Comparison of ENCODE assay signal across 9 cellular contexts in genomic region chr11:77046060-77046501, GRCh38. TPM values are rescaled to one million over a fixed set of nuclear protein-coding genes. Genes with fewer than 3 reads are reported as not detected.
DNase-seq lines count a peak whose midpoint lies in the region; ATAC-seq, FAIRE-seq and TF ChIP-seq lines count a peak whose summit lies in the region.
"Had no signal": no experiment of that assay in that cellular context is flagged by ENCODE, and none has a peak within 500 bp of the region (broad histone marks: within the 10 kb centered on the region; RNA-seq: fewer than 3 reads in every experiment).

No MANE protein-coding gene starts in this region.

- in situ Hi-C loops in brain microvascular endothelial cell (cut with HindIII; ENCODE audit: low pct_ligation_motif_present, low sequenced_read_pairs): no loop called here

- H3K9ac ChIP-seq in keratinocyte (ENCODE audit: control insufficient read depth, extremely low read depth, insufficient read depth, low read length): no peak overlapping the region

- no peaks in the 10 kb centered on the region for H3K9me3 Mint-ChIP-seq in T-helper 2 cell treated with Interferon-gamma antibody and Interleukin-4, amounts not matched to agents 5 μg/mL and 100 μg/mL, for 36 hours

- no peaks in the 10 kb centered on the region for H3K79me2 ChIP-seq in keratinocyte (ENCODE audit: control insufficient read depth, insufficient read depth, low read length)

- peaks cover 13% of the 10 kb centered on the region for H3K4me1 ChIP-seq in keratinocyte (ENCODE audit: control insufficient read depth, extremely low read depth, insufficient read depth, low read length)

- peak; percentile 11 for DNase-seq in EH (ENCODE audit: low read depth)
- DNase-seq in T-helper 2 cell treated with Interferon-gamma antibody and Interleukin-4, amounts not matched to agents 5 μg/mL and 100 μg/mL, for 36 hours (ENCODE audit: low spot score): peak; percentile 47
- DNase-seq in brain microvascular endothelial cell: no peak
- no peak for DNase-seq in keratinocyte (ENCODE audit: low read depth, low spot score)
- DNase-seq in stimulated activated CD4-positive, alpha-beta T cell treated with anti-CD3 and anti-CD28 coated beads, TNF-alpha, amount 100 ng/mL, for 1 hour (ENCODE audit: low read depth in 3 of 3, low spot score in 1 of 3): peak in 2 of 3 donors; percentile 27 to 58
- DNase-seq in mesenteric fat pad (ENCODE audit: low spot score): no peak

- peak overlapping the region; percentile 70 for H2AFZ ChIP-seq in keratinocyte (ENCODE audit: control insufficient read depth, low read length)

- no peak overlapping the region for H3K27ac Mint-ChIP-seq in T-helper 2 cell treated with Interferon-gamma antibody and Interleukin-4, amounts not matched to agents 5 μg/mL and 100 μg/mL, for 36 hours

- peak; percentile 52 for TF ChIP-seq CTCF in brain microvascular endothelial cell (IDR thresholded peaks at IDR 0.05; ENCODE audit: low read depth, low read length, missing control alignments)
- TF ChIP-seq CTCF in keratinocyte (optimal IDR thresholded peaks at IDR 0.05 in 1 of 3, IDR thresholded peaks at IDR 0.05 in 1 of 3, conservative IDR thresholded peaks at IDR 0.05 in 1 of 3; ENCODE audit: extremely low read depth in 1 of 3, insufficient read depth in 2 of 3, low read length in 3 of 3): peak; percentile 85 to 95 (median 90)

- H3K27me3 ChIP-seq in brain microvascular endothelial cell (replicated peaks): no peaks in the 10 kb centered on the region
- H3K27me3 ChIP-seq in keratinocyte (ENCODE audit: control insufficient read depth, extremely low read depth, insufficient read depth, low read length): no peaks in the 10 kb centered on the region

- H3K4me3 ChIP-seq in brain microvascular endothelial cell (ENCODE audit: low read depth, low read length) (peak overlapping the region; percentile 9), keratinocyte (ENCODE audit: control insufficient read depth in 2 of 3, extremely low read depth in 1 of 3, insufficient read depth in 2 of 3, low read depth in 1 of 3, low read length in 3 of 3) (peak overlapping the region in 2 of 3 experiments; percentile 19 to 34)

- peaks cover 12% of the 10 kb centered on the region for H3K4me1 Mint-ChIP-seq in T-helper 2 cell treated with Interferon-gamma antibody and Interleukin-4, amounts not matched to agents 5 μg/mL and 100 μg/mL, for 36 hours (ENCODE audit: low read depth)

- dilution Hi-C loops in keratinocyte (cut with MboI; ENCODE audit: extremely low pct_ligation_motif_present, low sequenced_read_pairs): no loop called here

- H3K27ac ChIP-seq in brain microvascular endothelial cell (no peak overlapping the region), keratinocyte (ENCODE audit: control insufficient read depth, insufficient read depth, low read length) (no peak overlapping the region)

- H3K4me2 ChIP-seq in keratinocyte (ENCODE audit: control insufficient read depth, extremely low read depth, insufficient read depth, low read depth, low read length): peak overlapping the region; percentile 74

- H3K27me3 Mint-ChIP-seq in T-helper 2 cell treated with Interferon-gamma antibody and Interleukin-4, amounts not matched to agents 5 μg/mL and 100 μg/mL, for 36 hours (ENCODE audit: low read depth): peaks cover 23% of the 10 kb centered on the region

- H4K20me1 ChIP-seq in keratinocyte (ENCODE audit: control insufficient read depth, extremely low read depth, insufficient read depth, low read length): no peaks in the 10 kb centered on the region

- H3K4me3 Mint-ChIP-seq in T-helper 2 cell treated with Interferon-gamma antibody and Interleukin-4, amounts not matched to agents 5 μg/mL and 100 μg/mL, for 36 hours: no peak overlapping the region

- no peak for FAIRE-seq in keratinocyte (lab: Jason Lieb, UNC)

- H3K36me3 ChIP-seq in brain microvascular endothelial cell (replicated peaks) (no peaks in the 10 kb centered on the region), keratinocyte (ENCODE audit: control insufficient read depth in 2 of 2, extremely low read depth in 1 of 2, insufficient read depth in 2 of 2, low read length in 2 of 2) (no peaks in the 10 kb centered on the region)

- peak; percentile 49 for ATAC-seq in HG03280 (IDR thresholded peaks at IDR 0.05; ENCODE audit: unreplicated experiment)
- ATAC-seq in GM21367 (IDR thresholded peaks at IDR 0.05; ENCODE audit: unreplicated experiment): no peak

- H3K9me1 ChIP-seq in keratinocyte (ENCODE audit: control insufficient read depth, extremely low read depth, insufficient read depth, low read length): no peaks in the 10 kb centered on the region

- no peaks in the 10 kb centered on the region for H3K9me3 ChIP-seq in keratinocyte (ENCODE audit: control insufficient read depth, low read depth, low read length)

- no peaks in the 10 kb centered on the region for H3K36me3 Mint-ChIP-seq in T-helper 2 cell treated with Interferon-gamma antibody and Interleukin-4, amounts not matched to agents 5 μg/mL and 100 μg/mL, for 36 hours (ENCODE audit: low read depth)

RNA-seq across cellular contexts. Expression of gene B3GNT6, which starts 11.9 kb away (rescaled TPM):
- not detected in 3 replicates for polyA plus RNA-seq in keratinocyte
- polyA plus RNA-seq in keratinocyte (2011; ENCODE audit: low read depth): not detected
- polyA plus RNA-seq in keratinocyte (2011; cell fraction: cytosol; rRNA removed): not detected in 2 replicates
- polyA plus RNA-seq in keratinocyte (2011; cell fraction: nucleus; rRNA removed): 0.05 TPM in 2 replicates
- not detected in 2 replicates for polyA plus RNA-seq in keratinocyte (2012; ENCODE audit: low replicate concordance)
- not detected in 3 replicates for polyA minus RNA-seq in keratinocyte
- polyA minus RNA-seq in keratinocyte (2011; cell fraction: cytosol; rRNA and poly(A)+ RNA removed): not detected
- 0.39 TPM in 1 of 2 replicates, not detected in the other for polyA minus RNA-seq in keratinocyte (2011; cell fraction: nucleus; rRNA and poly(A)+ RNA removed)
- not detected for total RNA-seq in mesenteric fat pad
- total RNA-seq: T-helper 2 cell treated with Interferon-gamma antibody and Interleukin-4, amounts not matched to agents 100 ng/mL and 5 ng/mL, for 36 hours had no signal

RNA-seq across cellular contexts. Expression of gene CAPN5, which starts 20.7 kb away (rescaled TPM):
- 0.97 to 1.9 TPM (median 1.2 TPM) in 3 replicates for polyA plus RNA-seq in keratinocyte
- polyA plus RNA-seq in keratinocyte (2011; ENCODE audit: low read depth): 0.12 TPM
- 0.74 and 1.6 TPM in 2 replicates for polyA plus RNA-seq in keratinocyte (2011; cell fraction: cytosol; rRNA removed)
- 2.3 and 3.3 TPM in 2 replicates for polyA plus RNA-seq in keratinocyte (2011; cell fraction: nucleus; rRNA removed)
- 0.23 and 1.9 TPM in 2 replicates for polyA plus RNA-seq in keratinocyte (2012; ENCODE audit: low replicate concordance)
- 1.5 to 4.7 TPM (median 1.9 TPM) in 3 replicates for polyA minus RNA-seq in keratinocyte
- polyA minus RNA-seq in keratinocyte (2011; cell fraction: cytosol; rRNA and poly(A)+ RNA removed): 1.9 TPM
- 1.3 and 2.0 TPM in 2 replicates for polyA minus RNA-seq in keratinocyte (2011; cell fraction: nucleus; rRNA and poly(A)+ RNA removed)
- total RNA-seq in mesenteric fat pad: 5.1 TPM

RNA-seq across cellular contexts. Expression of gene OMP, which starts 56.6 kb away (rescaled TPM):
- not detected in 3 replicates for polyA plus RNA-seq in keratinocyte
- not detected for polyA plus RNA-seq in keratinocyte (2011; ENCODE audit: low read depth)
- polyA plus RNA-seq in keratinocyte (2011; cell fraction: cytosol; rRNA removed): not detected in 2 replicates
- polyA plus RNA-seq in keratinocyte (2011; cell fraction: nucleus; rRNA removed): not detected in 2 replicates
- not detected in 2 replicates for polyA plus RNA-seq in keratinocyte (2012; ENCODE audit: low replicate concordance)
- polyA minus RNA-seq in keratinocyte: 0.53 TPM in 1 of 3 replicates, not detected in the others
- polyA minus RNA-seq in keratinocyte (2011; cell fraction: cytosol; rRNA and poly(A)+ RNA removed): not detected
- not detected in 2 replicates for polyA minus RNA-seq in keratinocyte (2011; cell fraction: nucleus; rRNA and poly(A)+ RNA removed)
- not detected for total RNA-seq in mesenteric fat pad
- total RNA-seq: T-helper 2 cell treated with Interferon-gamma antibody and Interleukin-4, amounts not matched to agents 100 ng/mL and 5 ng/mL, for 36 hours had no signal

Comparison
In these comparisons a context has a peak if more than half of its experiments do, and no peak if none do; other contexts are left out.
1. DNase-seq: peak in EH (single experiment), T-helper 2 cell treated with Interferon-gamma antibody and Interleukin-4, amounts not matched to agents 5 μg/mL and 100 μg/mL, for 36 hours (single experiment) and stimulated activated CD4-positive, alpha-beta T cell treated with anti-CD3 and anti-CD28 coated beads, TNF-alpha, amount 100 ng/mL, for 1 hour (2 of 3); none in brain microvascular endothelial cell (single experiment), keratinocyte (single experiment) and mesenteric fat pad (single experiment).